14 cellular contexts compared by ENCODE assay signal in the genomic region with DNA sequence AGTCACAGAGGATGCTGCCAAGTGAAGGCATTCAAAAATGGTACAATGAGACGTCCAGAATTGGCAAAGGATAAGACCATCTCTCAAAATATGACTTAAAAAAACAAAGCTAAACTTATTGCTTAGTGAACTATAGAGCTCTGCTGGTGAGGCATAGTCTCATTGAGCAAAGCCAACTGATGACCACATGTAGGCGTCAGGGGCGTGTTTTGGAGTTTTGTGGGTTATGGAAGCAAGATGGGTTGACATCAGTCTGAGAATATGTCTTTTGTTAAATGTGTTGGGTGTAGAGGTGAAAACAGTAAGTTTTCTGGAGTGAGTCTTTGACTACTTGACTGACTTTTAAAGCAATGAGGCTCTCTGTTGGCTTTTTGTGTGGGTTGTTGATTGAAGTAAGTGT. TPM values are rescaled to one million over a fixed set of nuclear protein-coding genes. Genes with fewer than 3 reads are reported as not detected.
DNase-seq lines count a peak whose midpoint lies in the region; ATAC-seq and TF ChIP-seq lines count a peak whose summit lies in the region.
"Had no signal": no experiment of that assay in that cellular context is flagged by ENCODE, and none has a peak within 500 bp of the region (broad histone marks: within the 10 kb centered on the region; RNA-seq: fewer than 3 reads in every experiment).

No MANE protein-coding gene starts in this region.

- H3K4me1 ChIP-seq in tibial nerve: peaks cover 0 to 20% (median 4%) of the 10 kb centered on the region in 4 donors

- TF ChIP-seq CTCF in tibial nerve (IDR thresholded peaks at IDR 0.05): no peak

- no peaks in the 10 kb centered on the region for H3K27me3 ChIP-seq in tibial nerve

- no peaks in the 10 kb centered on the region for H3K36me3 Mint-ChIP-seq in activated T-cell treated with anti-CD3 and anti-CD28 coated beads, Interleukin-2, amount 50 U/mL, for 4 hours (ENCODE audit: insufficient read depth)

- WGBS in tibial nerve, 2 donors: 62 to 63% methylated on average over 3 of the region's 3 CpGs

- H3K9me3 Mint-ChIP-seq in activated T-cell treated with anti-CD3 and anti-CD28 coated beads, Interleukin-2, amount 50 U/mL, for 4 hours: no peaks in the 10 kb centered on the region
- H3K9me3 Mint-ChIP-seq: nephron had no signal

- no peak overlapping the region for H3K4me3 Mint-ChIP-seq in activated T-cell treated with anti-CD3 and anti-CD28 coated beads, Interleukin-2, amount 50 U/mL, for 4 hours
- H3K4me3 Mint-ChIP-seq: nephron had no signal

- DNase-seq in activated T-cell treated with anti-CD3 and anti-CD28 coated beads for 24 hours (ENCODE audit: low read depth) (peak; percentile 11), activated T-cell treated with anti-CD3 and anti-CD28 coated beads for 4 hours (no peak), glomerular visceral epithelial cell (ENCODE audit: extremely low spot score) (peak; percentile 13), NCI-H524 treated with DMSO at 0.1 percent for 48 hours (lab: John Stamatoyannopoulos, UW) (no peak), tibial nerve (ENCODE audit: low spot score in 2 of 2) (no peak), caudate nucleus (lab: John Stamatoyannopoulos, UW) (no peak)
- no peak for DNase-seq in activated T-cell treated with anti-CD3 and anti-CD28 coated beads, Interleukin-2, amount 50 U/mL, for 4 hours
- DNase-seq in stimulated activated CD8-positive, alpha-beta memory T cell treated with anti-CD3 and anti-CD28 coated beads, Interleukin-4, amount 100 ng/mL, for 24 hours (ENCODE audit: low read depth): peak; percentile 22
- DNase-seq: DMS153, left ventricle myocardium superior, NCI-H1417 treated with DMSO at 0.1 percent for 48 hours, NCI-H510A treated with DMSO at 0.1 percent for 48 hours had no signal

- H3K9me3 ChIP-seq in tibial nerve: no peaks in the 10 kb centered on the region

- no peak for TF ChIP-seq EP300 in tibial nerve (IDR thresholded peaks at IDR 0.05)

- H3K4me1 Mint-ChIP-seq in activated T-cell treated with anti-CD3 and anti-CD28 coated beads, Interleukin-2, amount 50 U/mL, for 4 hours (ENCODE audit: low read depth): no peaks in the 10 kb centered on the region

- peak; percentile 57 to 85 for ATAC-seq in activated T-cell treated with anti-CD3 and anti-CD28 coated beads, Interleukin-2, amount 50 U/mL, for 4 hours
- ATAC-seq: left ventricle myocardium superior, sciatic nerve had no signal

- H3K4me3 ChIP-seq in tibial nerve: no peak overlapping the region

- no peaks in the 10 kb centered on the region for H3K27me3 Mint-ChIP-seq in activated T-cell treated with anti-CD3 and anti-CD28 coated beads, Interleukin-2, amount 50 U/mL, for 4 hours (ENCODE audit: low read depth)

- peak overlapping the region in 1 of 4 donors; percentile 10 for H3K27ac ChIP-seq in tibial nerve
- no peak overlapping the region for H3K27ac ChIP-seq in caudate nucleus (ENCODE audit: low read depth, low read length)

- peaks cover 0 to 2% (median 0%) of the 10 kb centered on the region in 3 donors for H3K36me3 ChIP-seq in tibial nerve

- no peak for TF ChIP-seq POLR2A in tibial nerve (IDR thresholded peaks at IDR 0.05)

RNA-seq across cellular contexts. Expression of gene ATL1, which starts 47.2 kb away (rescaled TPM):
- under 1 TPM; 0.37 to 0.79 (median 0.43) TPM for total RNA-seq in activated T-cell treated with anti-CD3 and anti-CD28 coated beads, Interleukin-2, amount 50 U/mL, for 4 hours
- total RNA-seq in tibial nerve: 10 to 100 TPM; 13.5 to 34.7 (median 23.3) TPM

Comparison
In these comparisons a context has a peak if more than half of its experiments do, and no peak if none do; other contexts are left out.
1. DNase-seq: peak in activated T-cell treated with anti-CD3 and anti-CD28 coated beads for 24 hours (single experiment), glomerular visceral epithelial cell (single experiment) and stimulated activated CD8-positive, alpha-beta memory T cell treated with anti-CD3 and anti-CD28 coated beads, Interleukin-4, amount 100 ng/mL, for 24 hours (single experiment); none in activated T-cell treated with anti-CD3 and anti-CD28 coated beads for 4 hours (single experiment), activated T-cell treated with anti-CD3 and anti-CD28 coated beads, Interleukin-2, amount 50 U/mL, for 4 hours (single experiment), NCI-H524 treated with DMSO at 0.1 percent for 48 hours (single experiment), tibial nerve (0 of 2) and caudate nucleus (0 of 61).
2. RNA of gene ATL1, which starts 47.2 kb away (total RNA-seq): 13.5 to 34.7 TPM in tibial nerve; 0.37 to 0.79 TPM in activated T-cell treated with anti-CD3 and anti-CD28 coated beads, Interleukin-2, amount 50 U/mL, for 4 hours; every median in the first group is over 4 times any median in the second.